6 cellular contexts compared by ENCODE assay signal in genomic region chr16:648071-648785, GRCh38. TPM values are rescaled to one million over a fixed set of nuclear protein-coding genes. Genes with fewer than 3 reads are reported as not detected.
DNase-seq lines count a peak whose midpoint lies in the region; ATAC-seq and TF ChIP-seq lines count a peak whose summit lies in the region.

No MANE protein-coding gene starts in this region.

- no peak for ATAC-seq in aorta (ENCODE audit: low FRiP score)
- ATAC-seq in GM21528 (IDR thresholded peaks at IDR 0.05; ENCODE audit: low FRiP score, unreplicated experiment), result no peak

- peak overlapping the region; percentile 64 to 68 for H3K4me3 ChIP-seq in aorta (ENCODE audit: low read length in 2 of 2)

- no peaks in the 10 kb centered on the region for H3K4me1 ChIP-seq in aorta (ENCODE audit: control insufficient read depth in 1 of 2, insufficient read depth in 2 of 2, low read length in 2 of 2)

- WGBS in aorta, 2 donors, result 27 to 36% methylated on average over 25 of the region's 25 CpGs

- no peaks in the 10 kb centered on the region for H3K9me3 ChIP-seq in aorta (ENCODE audit: control insufficient read depth, low read length)

- H3K27me3 ChIP-seq in aorta (ENCODE audit: control insufficient read depth in 1 of 2, insufficient read depth in 2 of 2, low read length in 1 of 2), result no peaks in the 10 kb centered on the region

- H3K27ac ChIP-seq in aorta (ENCODE audit: low read depth in 1 of 2, low read length in 2 of 2), result peak overlapping the region in 1 of 2 donors; percentile 53

- intact Hi-C loops in CD14-positive monocyte (cut with micrococcal nuclease) (no loop called here), aorta (cut with DNase I) (no loop called here)

- DNase-seq in CD14-positive monocyte (ENCODE audit: low spot score), result no peak
- peak; percentile 51 for DNase-seq in LHCN-M2 (ENCODE audit: low read depth)
- peak; percentile 82 for DNase-seq in activated CD8-positive, alpha-beta memory T cell treated with anti-CD3 and anti-CD28 coated beads, Interleukin-2, amount 50 U/mL, for 48 hours
- peak; percentile 57 for DNase-seq in left kidney (ENCODE audit: low read depth, low spot score)
- no peak for DNase-seq in aorta

- H3K27ac Mint-ChIP-seq in CD14-positive monocyte, result peak overlapping the region; percentile 72 to 91 (median 87)

- no peaks in the 10 kb centered on the region for H3K36me3 ChIP-seq in aorta (ENCODE audit: control insufficient read depth in 1 of 2, insufficient read depth in 2 of 2, low read length in 1 of 2)

- H3K4me3 Mint-ChIP-seq in CD14-positive monocyte, result peak overlapping the region; percentile 73 to 85

- peaks cover 5 to 15% of the 10 kb centered on the region in 2 donors for H3K36me3 Mint-ChIP-seq in CD14-positive monocyte

- peaks cover 39% of the 10 kb centered on the region for H3K4me1 Mint-ChIP-seq in CD14-positive monocyte

- TF ChIP-seq CTCF in CD14-positive monocyte (IDR thresholded peaks at IDR 0.05), result peak; percentile 49

- H3K9me3 Mint-ChIP-seq in CD14-positive monocyte, result peaks cover 0 to 2% (median 0%) of the 10 kb centered on the region in 7 donors

- peaks cover 0 to 3% (median 0%) of the 10 kb centered on the region in 3 donors for H3K27me3 Mint-ChIP-seq in CD14-positive monocyte (ENCODE audit: low read depth in 3 of 3)

RNA-seq across cellular contexts. Expression of gene WDR90, which starts 0.9 kb away (rescaled TPM):
- 1 to 10 TPM in 1 of 2 donors, under 1 TPM in 1; 0.13 to 1.1 TPM for polyA plus RNA-seq in CD14-positive monocyte
- total RNA-seq in LHCN-M2 (2014; rRNA removed), result 23.4 and 29.1 TPM in 2 replicates
- 6.6 TPM for polyA plus RNA-seq in LHCN-M2 (2012)
- total RNA-seq in aorta, result 10 to 100 TPM; 21.0 to 25.8 TPM
- 10 to 100 TPM in 1 of 2 donors, 1 to 10 TPM in 1; 7.5 to 60.9 TPM for polyA plus RNA-seq in aorta

RNA-seq across cellular contexts. Expression of gene MCRIP2, which starts 6.6 kb away (rescaled TPM):
- polyA plus RNA-seq in CD14-positive monocyte (10 to 100 TPM; 42.1 to 65.6 TPM), aorta (10 to 100 TPM; 22.9 to 28.9 TPM)
- total RNA-seq in LHCN-M2 (2014; rRNA removed) (19.7 and 20.2 TPM in 2 replicates), aorta (10 to 100 TPM; 10.4 to 14.7 TPM)
- polyA plus RNA-seq in LHCN-M2 (2012), result 17.6 TPM

RNA-seq across cellular contexts. Expression of gene METTL26, which starts 12.1 kb away (rescaled TPM):
- polyA plus RNA-seq in CD14-positive monocyte, result 10 to 100 TPM; 57.1 to 80.9 TPM
- 132 and 145 TPM in 2 replicates for total RNA-seq in LHCN-M2 (2014; rRNA removed)
- 105 TPM for polyA plus RNA-seq in LHCN-M2 (2012)
- 10 to 100 TPM; 45.2 to 64.8 TPM for total RNA-seq in aorta
- polyA plus RNA-seq in aorta, result 100 to 1,000 TPM in 1 of 2 donors, 10 to 100 TPM in 1; 86.0 to 158 TPM

RNA-seq across cellular contexts. Expression of gene WFIKKN1, which starts 17.4 kb away (rescaled TPM):
- polyA plus RNA-seq in CD14-positive monocyte (not detected), aorta (1 to 10 TPM in 1 of 2 donors, under 1 TPM in 1; 0.63 to 2.2 TPM)
- total RNA-seq in LHCN-M2 (2014; rRNA removed) (0.06 TPM in 1 of 2 replicates, not detected in the other), aorta (1 to 10 TPM in 1 of 2 donors, under 1 TPM in 1; 0.33 to 1.0 TPM)
- 0.13 TPM for polyA plus RNA-seq in LHCN-M2 (2012)

RNA-seq across cellular contexts. Expression of gene RHOT2, which starts 19.7 kb away (rescaled TPM):
- polyA plus RNA-seq in CD14-positive monocyte (10 to 100 TPM; 25.4 to 26.3 TPM), aorta (100 to 1,000 TPM in 1 of 2 donors, 10 to 100 TPM in 1; 27.4 to 356 TPM)
- total RNA-seq in LHCN-M2 (2014; rRNA removed) (79.4 and 87.4 TPM in 2 replicates), aorta (10 to 100 TPM; 79.3 to 93.8 TPM)
- 62.1 TPM for polyA plus RNA-seq in LHCN-M2 (2012)

Comparison
In these comparisons a context has a peak if more than half of its experiments do, and no peak if none do; other contexts are left out.
1. DNase-seq: peak in LHCN-M2 (single experiment), activated CD8-positive, alpha-beta memory T cell treated with anti-CD3 and anti-CD28 coated beads, Interleukin-2, amount 50 U/mL, for 48 hours (single experiment) and left kidney (single experiment); none in CD14-positive monocyte (single experiment) and aorta (0 of 2).